Comparison of ENCODE assay signal across 13 cellular contexts in the genomic region with DNA sequence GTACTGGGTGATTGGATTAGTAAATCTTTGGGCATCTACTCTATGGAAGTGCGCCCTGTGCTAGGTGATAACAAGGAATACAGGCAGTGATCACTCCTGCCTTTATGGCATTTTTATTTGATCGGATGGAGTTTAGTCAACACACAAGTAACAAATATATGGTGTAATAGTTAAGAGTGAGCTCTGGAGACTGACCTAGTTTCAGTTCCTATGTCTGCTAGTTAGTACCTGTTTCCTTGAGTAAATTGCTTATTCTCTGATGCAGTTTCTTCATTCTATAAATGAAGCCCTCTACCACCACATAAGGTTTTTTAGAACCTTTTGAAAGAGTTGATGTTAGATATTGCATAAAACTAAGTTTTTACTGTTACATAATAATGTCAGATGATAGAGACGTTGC.
DNase-seq lines count a peak whose midpoint lies in the region; ATAC-seq and TF ChIP-seq lines count a peak whose summit lies in the region.
"Had no signal": no experiment of that assay in that cellular context is flagged by ENCODE, and none has a peak within 500 bp of the region (broad histone marks: within the 10 kb centered on the region; RNA-seq: fewer than 3 reads in every experiment).

No MANE protein-coding gene starts in this region.

- CTCF ChIA-PET in PC-3 (lab: Charles Lee): no interaction called here

- intact Hi-C loops in PC-3 (cut with micrococcal nuclease): no loop called here

- BruUV-seq in PC-3 (replicated peaks; lab: Mats Ljungman, UMichigan): no TSS peak

- ATAC-seq in GM19023 (IDR thresholded peaks at IDR 0.05; ENCODE audit: unreplicated experiment): peak; percentile 62
- peak; percentile 99 for ATAC-seq in HG02885 (IDR thresholded peaks at IDR 0.05; ENCODE audit: poor library complexity, unreplicated experiment)
- no peak for ATAC-seq in PC-3
- ATAC-seq in HG03045 (IDR thresholded peaks at IDR 0.05; ENCODE audit: unreplicated experiment): no peak

- no peaks in the 10 kb centered on the region for H3K9me3 ChIP-seq in PC-3 (ENCODE audit: low read length)
- H3K9me3 ChIP-seq: thyroid gland had no signal

- DNase-seq in GM06990 (ENCODE audit: extremely low read depth, insufficient read length) (peak; percentile 35), PC-3 (no peak), DMS53 (lab: John Stamatoyannopoulos, UW) (no peak), DMS79 (lab: John Stamatoyannopoulos, UW) (no peak)
- DNase-seq in activated CD4-positive, CD25-positive, alpha-beta regulatory T cell treated with anti-CD3 and anti-CD28 coated beads, Interleukin-2, amount 50 U/mL, for 72 hours: no peak
- DNase-seq: activated CD8-positive, alpha-beta memory T cell treated with anti-CD3 and anti-CD28 coated beads for 24 hours; NCI-H2029 treated with DMSO at 0.1 percent for 48 hours; SHP77; stimulated activated CD4-positive, alpha-beta T cell treated with anti-CD3 and anti-CD28 coated beads, Interleukin-2, amount 100 ng/mL, for 48 hours; thyroid gland had no signal

- H2AFZ ChIP-seq in PC-3 (ENCODE audit: low read length): no peak overlapping the region

- no peaks in the 10 kb centered on the region for H3F3A ChIP-seq in PC-3 (ENCODE audit: low read length, unreplicated experiment)

- H3K4me3 ChIP-seq in GM06990 (replicated peaks; ENCODE audit: low read depth, low read length) (no peak overlapping the region), PC-3 (ENCODE audit: low read length) (no peak overlapping the region)
- H3K4me3 ChIP-seq: thyroid gland had no signal

- H4K20me1 ChIP-seq in PC-3 (ENCODE audit: low read length): no peaks in the 10 kb centered on the region

- peak overlapping the region; percentile 97; the same call in 1 of the 2 replicates for H3K27ac ChIP-seq in PC-3 (ENCODE audit: low read length)
- H3K27ac ChIP-seq: thyroid gland had no signal

- H3K27me3 ChIP-seq in GM06990 (replicated peaks; ENCODE audit: control insufficient read depth, insufficient read depth, low read length): no peaks in the 10 kb centered on the region
- H3K27me3 ChIP-seq in PC-3 (ENCODE audit: low read length): no peaks in the 10 kb centered on the region
- H3K27me3 ChIP-seq: thyroid gland had no signal

- peaks cover 2% of the 10 kb centered on the region for H3K36me3 ChIP-seq in GM06990 (ENCODE audit: control insufficient read depth, insufficient read depth, low read length)
- 0 out of 2 replicates have a peak, but pooled peaks cover 3% of the 10 kb centered on the region for H3K36me3 ChIP-seq in PC-3 (ENCODE audit: low read depth, low read length)
- H3K36me3 ChIP-seq: thyroid gland had no signal

- no peak overlapping the region for H3K9ac ChIP-seq in PC-3 (ENCODE audit: low read length)

- H3K4me2 ChIP-seq in PC-3 (ENCODE audit: low read length): no peak overlapping the region

- peaks cover 71% of the 10 kb centered on the region for H3K79me2 ChIP-seq in PC-3 (ENCODE audit: low read length)

- H3K9me2 ChIP-seq in PC-3 (replicated peaks; ENCODE audit: low read length): no peaks in the 10 kb centered on the region

- POLR2A ChIA-PET in PC-3 (lab: Charles Lee; ENCODE audit: unreplicated experiment): no interaction called here

- TF ChIP-seq CTCF in GM06990 (IDR thresholded peaks at IDR 0.05; ENCODE audit: insufficient read depth, low read length, poor library complexity, severe bottlenecking) (no peak), PC-3 (conservative IDR thresholded peaks at IDR 0.05; ENCODE audit: low read depth, low read length) (no peak)

- H3K4me1 ChIP-seq in PC-3 (ENCODE audit: insufficient read depth, low read length): peaks cover 70% of the 10 kb centered on the region

Comparison
In these comparisons a context has a peak if more than half of its experiments do, and no peak if none do; other contexts are left out.
1. ATAC-seq: peak in GM19023 (single experiment) and HG02885 (single experiment); none in PC-3 (single experiment) and HG03045 (single experiment).